ENCODE assay signal across 1 cellular context in the genomic region with DNA sequence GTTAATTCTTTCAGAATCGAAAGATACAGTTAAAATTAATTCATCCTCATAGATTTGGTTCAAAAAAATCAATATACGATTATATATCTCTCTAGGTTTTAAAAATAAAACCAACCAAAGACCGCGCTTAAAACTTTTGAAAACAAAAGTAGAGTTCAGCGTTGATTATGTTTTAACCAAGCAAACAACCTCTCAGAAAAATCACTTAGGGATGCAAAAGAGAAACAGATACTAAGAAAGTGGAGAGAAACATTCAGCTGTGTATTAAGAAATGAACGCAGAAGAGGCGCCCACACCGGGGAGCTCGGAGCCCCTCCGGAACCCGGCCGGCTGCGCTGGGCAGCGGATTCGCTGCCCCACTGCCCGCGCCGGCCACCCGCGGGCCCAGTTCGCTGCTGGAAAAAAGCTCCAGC.
TF ChIP-seq lines count a peak whose summit lies in the region.

No MANE protein-coding gene starts in this region.

TF ChIP-seq in K562, 482 proteins besides CTCF, POLR2A, EP300 and RAD21 (continued from another document):
- TF ChIP-seq, protein P1, sequence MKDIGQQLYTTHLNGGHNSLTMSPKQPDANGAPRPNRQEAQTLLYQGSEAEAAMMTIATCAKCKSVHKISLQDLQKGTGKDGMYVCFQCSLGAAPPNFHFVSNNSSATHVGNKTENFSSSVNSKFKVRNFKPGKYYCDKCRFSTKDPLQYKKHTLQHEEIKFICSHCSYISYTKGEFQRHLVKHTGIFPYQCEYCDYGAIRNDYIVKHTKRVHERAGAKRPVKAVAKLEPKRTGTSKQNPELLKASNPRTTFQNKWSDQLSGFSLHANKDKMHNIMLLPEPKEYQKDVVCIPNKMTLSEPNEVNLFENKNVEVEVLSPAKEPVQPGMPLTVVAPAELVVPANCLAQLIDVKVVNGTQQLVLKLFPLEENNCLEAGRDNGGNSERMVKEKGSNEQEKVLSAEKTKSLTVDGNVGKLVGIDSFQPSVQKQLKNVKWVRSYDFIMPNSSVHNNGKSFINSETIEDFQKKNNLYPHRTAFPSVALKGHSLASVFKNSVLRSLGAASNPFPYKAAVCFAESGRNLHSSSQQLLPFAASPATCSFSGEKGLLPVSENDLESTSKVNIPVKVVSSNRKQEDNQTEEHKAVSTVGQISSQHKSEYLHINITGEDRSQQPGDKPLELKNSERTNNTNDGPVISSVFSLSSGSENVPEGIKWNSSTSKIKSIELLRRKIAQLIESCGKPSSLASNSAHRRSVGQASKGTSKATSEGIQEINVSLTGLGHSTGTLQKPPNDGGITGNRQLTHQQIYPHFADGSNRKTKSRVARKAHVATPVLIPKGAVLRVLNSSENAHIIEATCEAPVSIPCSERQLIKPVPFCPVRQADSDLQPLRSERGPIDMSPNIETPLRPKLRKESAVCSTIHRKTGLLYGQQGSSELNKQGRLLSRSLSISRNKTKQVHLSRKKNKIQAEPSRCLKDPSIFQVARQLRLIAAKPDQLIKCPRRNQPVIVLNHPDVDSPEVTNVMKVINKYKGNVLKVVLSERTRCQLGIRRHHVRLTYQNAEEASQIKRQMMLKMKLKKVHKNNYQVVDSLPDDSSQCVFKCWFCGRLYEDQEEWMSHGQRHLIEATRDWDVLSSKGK (CRISPR knock-in tag; IDR thresholded peaks at IDR 0.05) = no peak
- TF ChIP-seq RFX1 (IDR thresholded peaks at IDR 0.05) (no peak), SPI1 (IDR thresholded peaks at IDR 0.05; ENCODE audit: borderline replicate concordance, low read depth, low read length) (no peak), ZNF212 (CRISPR knock-in tag; IDR thresholded peaks at IDR 0.05) (no peak), SRSF3 (IDR thresholded peaks at IDR 0.05; ENCODE audit: insufficient read depth, low read length) (0 out of 2 replicates have a peak, but pooled peaks have one; percentile 28), RFX7 (CRISPR knock-in tag; IDR thresholded peaks at IDR 0.05) (no peak), KLF6 (CRISPR knock-in tag; IDR thresholded peaks at IDR 0.05; ENCODE audit: borderline replicate concordance) (no peak), GABPA (tag; conservative IDR thresholded peaks at IDR 0.05; ENCODE audit: low read depth) (no peak), SMARCA5 (IDR thresholded peaks at IDR 0.05) (no peak), ZNF431 (CRISPR knock-in tag; IDR thresholded peaks at IDR 0.05) (0 out of 2 replicates have a peak, but pooled peaks have one; percentile 6), MAFF (IDR thresholded peaks at IDR 0.05; ENCODE audit: low read length) (no peak), RHOXF2B (CRISPR knock-in tag; conservative IDR thresholded peaks at IDR 0.05) (no peak), PHF20 (IDR thresholded peaks at IDR 0.05; ENCODE audit: partially characterized antibody) (no peak), DDX20 (tag; IDR thresholded peaks at IDR 0.05; ENCODE audit: low read depth) (no peak), GTF2E2 (tag; IDR thresholded peaks at IDR 0.05) (no peak), ATF7 (IDR thresholded peaks at IDR 0.05) (no peak), HDAC3 (IDR thresholded peaks at IDR 0.05; ENCODE audit: borderline replicate concordance, partially characterized antibody) (no peak), SMARCA4 (IDR thresholded peaks at IDR 0.05) (no peak), HSF4 (CRISPR knock-in tag; IDR thresholded peaks at IDR 0.05; ENCODE audit: borderline replicate concordance) (no peak), DPF2 (IDR thresholded peaks at IDR 0.05) (no peak), JUN (IDR thresholded peaks at IDR 0.05; ENCODE audit: borderline replicate concordance, low read depth, low read length) (no peak), JUN (CRISPR knock-in tag; IDR thresholded peaks at IDR 0.05; ENCODE audit: borderline replicate concordance) (no peak), KLF13 (tag; IDR thresholded peaks at IDR 0.05; ENCODE audit: borderline replicate concordance, low read depth) (no peak), NR2F6 (CRISPR knock-in tag; IDR thresholded peaks at IDR 0.05) (no peak), ZNF436 (CRISPR knock-in tag; IDR thresholded peaks at IDR 0.05) (no peak), KDM2B (CRISPR knock-in tag; IDR thresholded peaks at IDR 0.05) (peak; percentile 56), BACH1 (tag; IDR thresholded peaks at IDR 0.05) (no peak), DIDO1 (tag; IDR thresholded peaks at IDR 0.05; ENCODE audit: low read depth) (no peak), TAF1 (IDR thresholded peaks at IDR 0.05; ENCODE audit: control insufficient read depth, extremely low read depth, insufficient read depth, low read length, severe bottlenecking) (no peak), PTBP1 (IDR thresholded peaks at IDR 0.05; ENCODE audit: low read depth, low read length) (no peak), THRAP3 (IDR thresholded peaks at IDR 0.05; ENCODE audit: borderline replicate concordance) (no peak), ZC3H8 (IDR thresholded peaks at IDR 0.05) (no peak), FOSL1 (tag; conservative IDR thresholded peaks at IDR 0.05) (0 out of 2 replicates have a peak, but pooled peaks have one; percentile 25), SMC3 (conservative IDR thresholded peaks at IDR 0.05; ENCODE audit: insufficient read depth, low read depth, low read length) (no peak), DNMT1 (IDR thresholded peaks at IDR 0.05) (no peak), BRD9 (IDR thresholded peaks at IDR 0.05; ENCODE audit: low read depth, partially characterized antibody) (no peak), TAF9B (IDR thresholded peaks at IDR 0.05; ENCODE audit: partially characterized antibody) (no peak), ADNP (tag; IDR thresholded peaks at IDR 0.05) (no peak), ZC3H4 (CRISPR knock-in tag; IDR thresholded peaks at IDR 0.05; ENCODE audit: borderline replicate concordance) (no peak), ZNF583 (CRISPR knock-in tag; IDR thresholded peaks at IDR 0.05) (no peak), NFRKB (IDR thresholded peaks at IDR 0.05; ENCODE audit: low read depth) (no peak), HDAC1 (IDR thresholded peaks at IDR 0.05) (0 out of 4 replicates have a peak, but pooled peaks of 1 of the 2 experiments have one; percentile 12), GABPB1 (CRISPR knock-in tag; IDR thresholded peaks at IDR 0.05) (no peak)
- TF ChIP-seq, protein P2, sequence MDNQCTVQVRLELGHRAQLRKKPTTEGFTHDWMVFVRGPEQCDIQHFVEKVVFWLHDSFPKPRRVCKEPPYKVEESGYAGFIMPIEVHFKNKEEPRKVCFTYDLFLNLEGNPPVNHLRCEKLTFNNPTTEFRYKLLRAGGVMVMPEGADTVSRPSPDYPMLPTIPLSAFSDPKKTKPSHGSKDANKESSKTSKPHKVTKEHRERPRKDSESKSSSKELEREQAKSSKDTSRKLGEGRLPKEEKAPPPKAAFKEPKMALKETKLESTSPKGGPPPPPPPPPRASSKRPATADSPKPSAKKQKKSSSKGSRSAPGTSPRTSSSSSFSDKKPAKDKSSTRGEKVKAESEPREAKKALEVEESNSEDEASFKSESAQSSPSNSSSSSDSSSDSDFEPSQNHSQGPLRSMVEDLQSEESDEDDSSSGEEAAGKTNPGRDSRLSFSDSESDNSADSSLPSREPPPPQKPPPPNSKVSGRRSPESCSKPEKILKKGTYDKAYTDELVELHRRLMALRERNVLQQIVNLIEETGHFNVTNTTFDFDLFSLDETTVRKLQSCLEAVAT (IDR thresholded peaks at IDR 0.05) = no peak
- TF ChIP-seq, protein P3, sequence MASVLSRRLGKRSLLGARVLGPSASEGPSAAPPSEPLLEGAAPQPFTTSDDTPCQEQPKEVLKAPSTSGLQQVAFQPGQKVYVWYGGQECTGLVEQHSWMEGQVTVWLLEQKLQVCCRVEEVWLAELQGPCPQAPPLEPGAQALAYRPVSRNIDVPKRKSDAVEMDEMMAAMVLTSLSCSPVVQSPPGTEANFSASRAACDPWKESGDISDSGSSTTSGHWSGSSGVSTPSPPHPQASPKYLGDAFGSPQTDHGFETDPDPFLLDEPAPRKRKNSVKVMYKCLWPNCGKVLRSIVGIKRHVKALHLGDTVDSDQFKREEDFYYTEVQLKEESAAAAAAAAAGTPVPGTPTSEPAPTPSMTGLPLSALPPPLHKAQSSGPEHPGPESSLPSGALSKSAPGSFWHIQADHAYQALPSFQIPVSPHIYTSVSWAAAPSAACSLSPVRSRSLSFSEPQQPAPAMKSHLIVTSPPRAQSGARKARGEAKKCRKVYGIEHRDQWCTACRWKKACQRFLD (CRISPR knock-in tag; IDR thresholded peaks at IDR 0.05) = peak; percentile 37; the same call in 1 of the 2 replicates
- TF ChIP-seq, protein P4, sequence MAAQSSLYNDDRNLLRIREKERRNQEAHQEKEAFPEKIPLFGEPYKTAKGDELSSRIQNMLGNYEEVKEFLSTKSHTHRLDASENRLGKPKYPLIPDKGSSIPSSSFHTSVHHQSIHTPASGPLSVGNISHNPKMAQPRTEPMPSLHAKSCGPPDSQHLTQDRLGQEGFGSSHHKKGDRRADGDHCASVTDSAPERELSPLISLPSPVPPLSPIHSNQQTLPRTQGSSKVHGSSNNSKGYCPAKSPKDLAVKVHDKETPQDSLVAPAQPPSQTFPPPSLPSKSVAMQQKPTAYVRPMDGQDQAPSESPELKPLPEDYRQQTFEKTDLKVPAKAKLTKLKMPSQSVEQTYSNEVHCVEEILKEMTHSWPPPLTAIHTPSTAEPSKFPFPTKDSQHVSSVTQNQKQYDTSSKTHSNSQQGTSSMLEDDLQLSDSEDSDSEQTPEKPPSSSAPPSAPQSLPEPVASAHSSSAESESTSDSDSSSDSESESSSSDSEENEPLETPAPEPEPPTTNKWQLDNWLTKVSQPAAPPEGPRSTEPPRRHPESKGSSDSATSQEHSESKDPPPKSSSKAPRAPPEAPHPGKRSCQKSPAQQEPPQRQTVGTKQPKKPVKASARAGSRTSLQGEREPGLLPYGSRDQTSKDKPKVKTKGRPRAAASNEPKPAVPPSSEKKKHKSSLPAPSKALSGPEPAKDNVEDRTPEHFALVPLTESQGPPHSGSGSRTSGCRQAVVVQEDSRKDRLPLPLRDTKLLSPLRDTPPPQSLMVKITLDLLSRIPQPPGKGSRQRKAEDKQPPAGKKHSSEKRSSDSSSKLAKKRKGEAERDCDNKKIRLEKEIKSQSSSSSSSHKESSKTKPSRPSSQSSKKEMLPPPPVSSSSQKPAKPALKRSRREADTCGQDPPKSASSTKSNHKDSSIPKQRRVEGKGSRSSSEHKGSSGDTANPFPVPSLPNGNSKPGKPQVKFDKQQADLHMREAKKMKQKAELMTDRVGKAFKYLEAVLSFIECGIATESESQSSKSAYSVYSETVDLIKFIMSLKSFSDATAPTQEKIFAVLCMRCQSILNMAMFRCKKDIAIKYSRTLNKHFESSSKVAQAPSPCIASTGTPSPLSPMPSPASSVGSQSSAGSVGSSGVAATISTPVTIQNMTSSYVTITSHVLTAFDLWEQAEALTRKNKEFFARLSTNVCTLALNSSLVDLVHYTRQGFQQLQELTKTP (IDR thresholded peaks at IDR 0.05; ENCODE audit: low read depth in 1 of 2, partially characterized antibody in 2 of 2) = peak in 1 of 2 experiments; percentile 15
- TF ChIP-seq, protein P5, sequence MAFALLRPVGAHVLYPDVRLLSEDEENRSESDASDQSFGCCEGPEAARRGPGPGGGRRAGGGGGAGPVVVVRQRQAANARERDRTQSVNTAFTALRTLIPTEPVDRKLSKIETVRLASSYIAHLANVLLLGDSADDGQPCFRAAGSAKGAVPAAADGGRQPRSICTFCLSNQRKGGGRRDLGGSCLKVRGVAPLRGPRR (CRISPR knock-in tag; IDR thresholded peaks at IDR 0.05) = no peak
- TF ChIP-seq, protein P6, sequence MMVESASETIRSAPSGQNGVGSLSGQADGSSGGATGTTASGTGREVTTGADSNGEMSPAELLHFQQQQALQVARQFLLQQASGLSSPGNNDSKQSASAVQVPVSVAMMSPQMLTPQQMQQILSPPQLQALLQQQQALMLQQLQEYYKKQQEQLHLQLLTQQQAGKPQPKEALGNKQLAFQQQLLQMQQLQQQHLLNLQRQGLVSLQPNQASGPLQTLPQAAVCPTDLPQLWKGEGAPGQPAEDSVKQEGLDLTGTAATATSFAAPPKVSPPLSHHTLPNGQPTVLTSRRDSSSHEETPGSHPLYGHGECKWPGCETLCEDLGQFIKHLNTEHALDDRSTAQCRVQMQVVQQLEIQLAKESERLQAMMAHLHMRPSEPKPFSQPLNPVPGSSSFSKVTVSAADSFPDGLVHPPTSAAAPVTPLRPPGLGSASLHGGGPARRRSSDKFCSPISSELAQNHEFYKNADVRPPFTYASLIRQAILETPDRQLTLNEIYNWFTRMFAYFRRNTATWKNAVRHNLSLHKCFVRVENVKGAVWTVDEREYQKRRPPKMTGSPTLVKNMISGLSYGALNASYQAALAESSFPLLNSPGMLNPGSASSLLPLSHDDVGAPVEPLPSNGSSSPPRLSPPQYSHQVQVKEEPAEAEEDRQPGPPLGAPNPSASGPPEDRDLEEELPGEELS (CRISPR knock-in tag; IDR thresholded peaks at IDR 0.05; ENCODE audit: borderline replicate concordance) = no peak
